In genomic region chr5:85515588-85515987, GRCh38 we compare ENCODE assay signal across 36 cellular contexts.
"Had no signal": no experiment of that assay in that cellular context is flagged by ENCODE, and none has a peak within 500 bp of the region (broad histone marks: within the 10 kb centered on the region; RNA-seq: fewer than 3 reads in every experiment).

No MANE protein-coding gene starts in this region.

- H3K4me3 Mint-ChIP-seq: activated CD4-positive, alpha-beta memory T cell treated with anti-CD3 and anti-CD28 coated beads, Interleukin-2, amount 10 ng/mL, durations not matched to agents 7 days and 5 days; activated CD4-positive, alpha-beta T cell treated with anti-CD3 and anti-CD28 coated beads for 36 hours; activated CD4-positive, alpha-beta T cell treated with anti-CD3 and anti-CD28 coated beads, Interleukin-2, amount 10 ng/mL, durations not matched to agents 7 days and 5 days; activated CD8-positive, alpha-beta memory T cell treated with anti-CD3 and anti-CD28 coated beads, Interleukin-2, amount 10 ng/mL, durations not matched to agents 7 days and 5 days; activated CD8-positive, alpha-beta T cell treated with anti-CD3 and anti-CD28 coated beads, Interleukin-2, amount 10 ng/mL, durations not matched to agents 7 days and 5 days; activated naive CD4-positive, alpha-beta T cell treated with anti-CD3 and anti-CD28 coated beads, Interleukin-2, amount 10 ng/mL, durations not matched to agents 7 days and 5 days; activated naive CD4-positive, alpha-beta T cell treated with anti-CD3 and anti-CD28 coated beads, Interleukin-2, amount 50 U/mL, for 24 hours; activated naive CD8-positive, alpha-beta T cell; activated naive CD8-positive, alpha-beta T cell treated with anti-CD3 and anti-CD28 coated beads, Interleukin-2, amount 10 ng/mL, durations not matched to agents 7 days and 5 days; activated naive CD8-positive, alpha-beta T cell treated with anti-CD3 and anti-CD28 coated beads, Interleukin-2, amount 50 U/mL, for 24 hours; activated T-cell treated with anti-CD3 and anti-CD28 coated beads, Interleukin-2, amount 50 U/mL, for 24 hours; brain; central memory CD8-positive, alpha-beta T cell; T-helper 17 cell; WTC11 had no signal

- H3K27me3 ChIP-seq: ascending aorta, cardiac muscle cell had no signal

- FAIRE-seq: bronchial epithelial cell, TTC549 had no signal

- H3K9me3 ChIP-seq: ascending aorta had no signal

- H3K27ac Mint-ChIP-seq: activated CD4-positive, alpha-beta memory T cell treated with anti-CD3 and anti-CD28 coated beads, Interleukin-2, amount 10 ng/mL, durations not matched to agents 7 days and 5 days; activated CD4-positive, alpha-beta T cell treated with anti-CD3 and anti-CD28 coated beads for 36 hours; activated CD4-positive, alpha-beta T cell treated with anti-CD3 and anti-CD28 coated beads, Interleukin-2, amount 10 ng/mL, durations not matched to agents 7 days and 5 days; activated CD8-positive, alpha-beta memory T cell treated with anti-CD3 and anti-CD28 coated beads, Interleukin-2, amount 10 ng/mL, durations not matched to agents 7 days and 5 days; activated CD8-positive, alpha-beta T cell treated with anti-CD3 and anti-CD28 coated beads, Interleukin-2, amount 10 ng/mL, durations not matched to agents 7 days and 5 days; activated naive CD4-positive, alpha-beta T cell treated with anti-CD3 and anti-CD28 coated beads, Interleukin-2, amount 10 ng/mL, durations not matched to agents 7 days and 5 days; activated naive CD4-positive, alpha-beta T cell treated with anti-CD3 and anti-CD28 coated beads, Interleukin-2, amount 50 U/mL, for 24 hours; activated naive CD8-positive, alpha-beta T cell; activated naive CD8-positive, alpha-beta T cell treated with anti-CD3 and anti-CD28 coated beads, Interleukin-2, amount 10 ng/mL, durations not matched to agents 7 days and 5 days; activated naive CD8-positive, alpha-beta T cell treated with anti-CD3 and anti-CD28 coated beads, Interleukin-2, amount 50 U/mL, for 24 hours; activated T-cell treated with anti-CD3 and anti-CD28 coated beads, Interleukin-2, amount 50 U/mL, for 24 hours; activated T-helper 2 cell treated with anti-CD3 and anti-CD28 coated beads, Interferon-gamma antibody, Interleukin-2, Interleukin-4, amounts not matched to agents 10 μg/mL and 5 μg/mL and 100 μg/mL, durations not matched to agents 14 hours and 24 hours and 36 hours; brain; T-helper 17 cell; WTC11 had no signal

- H3K27me3 Mint-ChIP-seq: activated CD4-positive, alpha-beta memory T cell treated with anti-CD3 and anti-CD28 coated beads, Interleukin-2, amount 10 ng/mL, durations not matched to agents 7 days and 5 days; activated CD4-positive, alpha-beta T cell treated with anti-CD3 and anti-CD28 coated beads for 36 hours; activated CD4-positive, alpha-beta T cell treated with anti-CD3 and anti-CD28 coated beads, Interleukin-2, amount 10 ng/mL, durations not matched to agents 7 days and 5 days; activated CD8-positive, alpha-beta memory T cell treated with anti-CD3 and anti-CD28 coated beads, Interleukin-2, amount 10 ng/mL, durations not matched to agents 7 days and 5 days; activated naive CD4-positive, alpha-beta T cell treated with anti-CD3 and anti-CD28 coated beads, Interleukin-2, amount 10 ng/mL, durations not matched to agents 7 days and 5 days; activated naive CD4-positive, alpha-beta T cell treated with anti-CD3 and anti-CD28 coated beads, Interleukin-2, amount 50 U/mL, for 24 hours; activated naive CD8-positive, alpha-beta T cell; activated naive CD8-positive, alpha-beta T cell treated with anti-CD3 and anti-CD28 coated beads, Interleukin-2, amount 10 ng/mL, durations not matched to agents 7 days and 5 days; activated naive CD8-positive, alpha-beta T cell treated with anti-CD3 and anti-CD28 coated beads, Interleukin-2, amount 50 U/mL, for 24 hours; activated T-cell treated with anti-CD3 and anti-CD28 coated beads, Interleukin-2, amount 50 U/mL, for 24 hours; brain; central memory CD8-positive, alpha-beta T cell; T-helper 17 cell had no signal

- H3K9me3 Mint-ChIP-seq: activated naive CD8-positive, alpha-beta T cell treated with anti-CD3 and anti-CD28 coated beads, Interleukin-2, amount 10 ng/mL, durations not matched to agents 7 days and 5 days had no signal

- H3K36me3 Mint-ChIP-seq: activated CD8-positive, alpha-beta memory T cell treated with anti-CD3 and anti-CD28 coated beads, Interleukin-2, amount 10 ng/mL, durations not matched to agents 7 days and 5 days; activated naive CD4-positive, alpha-beta T cell treated with anti-CD3 and anti-CD28 coated beads, Interleukin-2, amount 10 ng/mL, durations not matched to agents 7 days and 5 days; activated naive CD4-positive, alpha-beta T cell treated with anti-CD3 and anti-CD28 coated beads, Interleukin-2, amount 50 U/mL, for 24 hours; activated naive CD8-positive, alpha-beta T cell; activated naive CD8-positive, alpha-beta T cell treated with anti-CD3 and anti-CD28 coated beads, Interleukin-2, amount 10 ng/mL, durations not matched to agents 7 days and 5 days; brain had no signal

- DNase-seq: activated CD4-positive, alpha-beta memory T cell treated with anti-CD3 and anti-CD28 coated beads, Interleukin-2, amount 10 ng/mL, durations not matched to agents 7 days and 5 days; activated CD4-positive, alpha-beta T cell treated with anti-CD3 and anti-CD28 coated beads for 1 hour; activated CD4-positive, alpha-beta T cell treated with anti-CD3 and anti-CD28 coated beads for 36 hours; activated CD4-positive, alpha-beta T cell treated with anti-CD3 and anti-CD28 coated beads for 48 hours; activated CD4-positive, alpha-beta T cell treated with anti-CD3 and anti-CD28 coated beads, Interleukin-2, amount 10 ng/mL, durations not matched to agents 7 days and 5 days; activated CD4-positive, alpha-beta T cell treated with anti-CD3 and anti-CD28 coated beads, Interleukin-2, amount 50 U/mL, for 48 hours; activated CD4-positive, CD25-positive, alpha-beta regulatory T cell; activated CD8-positive, alpha-beta memory T cell treated with anti-CD3 and anti-CD28 coated beads for 24 hours; activated CD8-positive, alpha-beta memory T cell treated with anti-CD3 and anti-CD28 coated beads, Interleukin-2, amount 10 ng/mL, durations not matched to agents 7 days and 5 days; activated CD8-positive, alpha-beta memory T cell treated with anti-CD3 and anti-CD28 coated beads, Interleukin-2, amount 50 U/mL, for 48 hours; activated CD8-positive, alpha-beta T cell treated with anti-CD3 and anti-CD28 coated beads, Interleukin-2, amount 10 ng/mL, durations not matched to agents 7 days and 5 days; activated effector memory CD4-positive, alpha-beta T cell treated with Interleukin-2 at 50 U/mL for 16 hours; activated gamma-delta T cell; activated naive CD4-positive, alpha-beta T cell treated with anti-CD3 and anti-CD28 coated beads, Interleukin-2, amount 10 ng/mL, durations not matched to agents 7 days and 5 days; activated naive CD4-positive, alpha-beta T cell treated with Interleukin-2 at 50 U/mL for 16 hours; activated naive CD8-positive, alpha-beta T cell treated with anti-CD3 and anti-CD28 coated beads, Interleukin-2, amount 10 ng/mL, durations not matched to agents 7 days and 5 days; activated naive CD8-positive, alpha-beta T cell treated with anti-CD3 and anti-CD28 coated beads, Interleukin-2, amount 50 U/mL, for 24 hours; activated T-cell treated with anti-CD3 and anti-CD28 coated beads, Interleukin-2, amount 50 U/mL, for 24 hours; activated T-cell treated with anti-CD3 and anti-CD28 coated beads, Interleukin-2, amount 50 U/mL, for 48 hours; amygdala; anterior cingulate cortex; caudate nucleus; cerebellar nuclear complex; T-helper 17 cell; WERI-Rb-1 had no signal

- H3K4me3 ChIP-seq: ascending aorta, cardiac muscle cell had no signal

- H3K27ac ChIP-seq: ascending aorta, cardiac muscle cell, WERI-Rb-1 had no signal

- H3K36me3 ChIP-seq: ascending aorta, cardiac muscle cell, WERI-Rb-1 had no signal

- ATAC-seq: activated CD4-positive, alpha-beta T cell treated with anti-CD3 and anti-CD28 coated beads for 36 hours; activated CD4-positive, CD25-positive, alpha-beta regulatory T cell treated with anti-CD3 and anti-CD28 coated beads, Interleukin-2, amount 50 U/mL, for 24 hours; activated CD8-positive, alpha-beta memory T cell treated with anti-CD3 and anti-CD28 coated beads, Interleukin-2, amount 10 ng/mL, durations not matched to agents 7 days and 5 days; activated CD8-positive, alpha-beta T cell treated with anti-CD3 and anti-CD28 coated beads, Interleukin-2, amount 10 ng/mL, durations not matched to agents 7 days and 5 days; activated naive CD8-positive, alpha-beta T cell treated with anti-CD3 and anti-CD28 coated beads, Interleukin-2, amount 50 U/mL, for 24 hours; T-helper 17 cell; WTC11 had no signal

- H3K4me1 ChIP-seq: ascending aorta had no signal

- H3K4me1 Mint-ChIP-seq: activated CD4-positive, alpha-beta memory T cell treated with anti-CD3 and anti-CD28 coated beads, Interleukin-2, amount 10 ng/mL, durations not matched to agents 7 days and 5 days; activated CD4-positive, alpha-beta T cell treated with anti-CD3 and anti-CD28 coated beads for 36 hours; activated CD4-positive, alpha-beta T cell treated with anti-CD3 and anti-CD28 coated beads, Interleukin-2, amount 10 ng/mL, durations not matched to agents 7 days and 5 days; activated CD8-positive, alpha-beta memory T cell treated with anti-CD3 and anti-CD28 coated beads, Interleukin-2, amount 10 ng/mL, durations not matched to agents 7 days and 5 days; activated naive CD4-positive, alpha-beta T cell treated with anti-CD3 and anti-CD28 coated beads, Interleukin-2, amount 10 ng/mL, durations not matched to agents 7 days and 5 days; activated naive CD4-positive, alpha-beta T cell treated with anti-CD3 and anti-CD28 coated beads, Interleukin-2, amount 50 U/mL, for 24 hours; activated naive CD8-positive, alpha-beta T cell treated with anti-CD3 and anti-CD28 coated beads, Interleukin-2, amount 10 ng/mL, durations not matched to agents 7 days and 5 days; activated naive CD8-positive, alpha-beta T cell treated with anti-CD3 and anti-CD28 coated beads, Interleukin-2, amount 50 U/mL, for 24 hours; brain; central memory CD8-positive, alpha-beta T cell; T-helper 17 cell; WTC11 had no signal
